1 cellular context compared by ENCODE assay signal in the genomic region with DNA sequence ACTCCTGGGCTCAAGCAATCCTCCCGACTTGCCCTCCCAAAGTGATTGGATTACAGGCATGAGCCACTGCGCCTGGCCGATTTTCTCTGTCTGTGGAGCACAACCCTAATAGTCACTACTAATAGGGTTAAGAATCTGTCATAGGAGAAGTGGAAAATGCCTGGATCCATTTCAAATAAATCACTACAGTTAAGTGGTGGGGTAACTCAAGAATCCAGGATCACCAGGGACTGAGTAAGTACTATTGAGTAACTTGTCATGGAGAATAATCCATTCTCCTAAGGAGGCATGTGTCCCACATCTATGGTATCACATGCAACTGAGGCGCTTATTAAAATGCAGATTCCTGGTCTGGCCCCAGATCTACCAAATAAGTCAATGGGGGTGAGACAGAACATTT.
TF ChIP-seq lines count a peak whose summit lies in the region.

No MANE protein-coding gene starts in this region.

TF ChIP-seq in GM23338, 12 proteins besides CTCF, POLR2A, EP300 and RAD21:
- TF ChIP-seq, protein P1, sequence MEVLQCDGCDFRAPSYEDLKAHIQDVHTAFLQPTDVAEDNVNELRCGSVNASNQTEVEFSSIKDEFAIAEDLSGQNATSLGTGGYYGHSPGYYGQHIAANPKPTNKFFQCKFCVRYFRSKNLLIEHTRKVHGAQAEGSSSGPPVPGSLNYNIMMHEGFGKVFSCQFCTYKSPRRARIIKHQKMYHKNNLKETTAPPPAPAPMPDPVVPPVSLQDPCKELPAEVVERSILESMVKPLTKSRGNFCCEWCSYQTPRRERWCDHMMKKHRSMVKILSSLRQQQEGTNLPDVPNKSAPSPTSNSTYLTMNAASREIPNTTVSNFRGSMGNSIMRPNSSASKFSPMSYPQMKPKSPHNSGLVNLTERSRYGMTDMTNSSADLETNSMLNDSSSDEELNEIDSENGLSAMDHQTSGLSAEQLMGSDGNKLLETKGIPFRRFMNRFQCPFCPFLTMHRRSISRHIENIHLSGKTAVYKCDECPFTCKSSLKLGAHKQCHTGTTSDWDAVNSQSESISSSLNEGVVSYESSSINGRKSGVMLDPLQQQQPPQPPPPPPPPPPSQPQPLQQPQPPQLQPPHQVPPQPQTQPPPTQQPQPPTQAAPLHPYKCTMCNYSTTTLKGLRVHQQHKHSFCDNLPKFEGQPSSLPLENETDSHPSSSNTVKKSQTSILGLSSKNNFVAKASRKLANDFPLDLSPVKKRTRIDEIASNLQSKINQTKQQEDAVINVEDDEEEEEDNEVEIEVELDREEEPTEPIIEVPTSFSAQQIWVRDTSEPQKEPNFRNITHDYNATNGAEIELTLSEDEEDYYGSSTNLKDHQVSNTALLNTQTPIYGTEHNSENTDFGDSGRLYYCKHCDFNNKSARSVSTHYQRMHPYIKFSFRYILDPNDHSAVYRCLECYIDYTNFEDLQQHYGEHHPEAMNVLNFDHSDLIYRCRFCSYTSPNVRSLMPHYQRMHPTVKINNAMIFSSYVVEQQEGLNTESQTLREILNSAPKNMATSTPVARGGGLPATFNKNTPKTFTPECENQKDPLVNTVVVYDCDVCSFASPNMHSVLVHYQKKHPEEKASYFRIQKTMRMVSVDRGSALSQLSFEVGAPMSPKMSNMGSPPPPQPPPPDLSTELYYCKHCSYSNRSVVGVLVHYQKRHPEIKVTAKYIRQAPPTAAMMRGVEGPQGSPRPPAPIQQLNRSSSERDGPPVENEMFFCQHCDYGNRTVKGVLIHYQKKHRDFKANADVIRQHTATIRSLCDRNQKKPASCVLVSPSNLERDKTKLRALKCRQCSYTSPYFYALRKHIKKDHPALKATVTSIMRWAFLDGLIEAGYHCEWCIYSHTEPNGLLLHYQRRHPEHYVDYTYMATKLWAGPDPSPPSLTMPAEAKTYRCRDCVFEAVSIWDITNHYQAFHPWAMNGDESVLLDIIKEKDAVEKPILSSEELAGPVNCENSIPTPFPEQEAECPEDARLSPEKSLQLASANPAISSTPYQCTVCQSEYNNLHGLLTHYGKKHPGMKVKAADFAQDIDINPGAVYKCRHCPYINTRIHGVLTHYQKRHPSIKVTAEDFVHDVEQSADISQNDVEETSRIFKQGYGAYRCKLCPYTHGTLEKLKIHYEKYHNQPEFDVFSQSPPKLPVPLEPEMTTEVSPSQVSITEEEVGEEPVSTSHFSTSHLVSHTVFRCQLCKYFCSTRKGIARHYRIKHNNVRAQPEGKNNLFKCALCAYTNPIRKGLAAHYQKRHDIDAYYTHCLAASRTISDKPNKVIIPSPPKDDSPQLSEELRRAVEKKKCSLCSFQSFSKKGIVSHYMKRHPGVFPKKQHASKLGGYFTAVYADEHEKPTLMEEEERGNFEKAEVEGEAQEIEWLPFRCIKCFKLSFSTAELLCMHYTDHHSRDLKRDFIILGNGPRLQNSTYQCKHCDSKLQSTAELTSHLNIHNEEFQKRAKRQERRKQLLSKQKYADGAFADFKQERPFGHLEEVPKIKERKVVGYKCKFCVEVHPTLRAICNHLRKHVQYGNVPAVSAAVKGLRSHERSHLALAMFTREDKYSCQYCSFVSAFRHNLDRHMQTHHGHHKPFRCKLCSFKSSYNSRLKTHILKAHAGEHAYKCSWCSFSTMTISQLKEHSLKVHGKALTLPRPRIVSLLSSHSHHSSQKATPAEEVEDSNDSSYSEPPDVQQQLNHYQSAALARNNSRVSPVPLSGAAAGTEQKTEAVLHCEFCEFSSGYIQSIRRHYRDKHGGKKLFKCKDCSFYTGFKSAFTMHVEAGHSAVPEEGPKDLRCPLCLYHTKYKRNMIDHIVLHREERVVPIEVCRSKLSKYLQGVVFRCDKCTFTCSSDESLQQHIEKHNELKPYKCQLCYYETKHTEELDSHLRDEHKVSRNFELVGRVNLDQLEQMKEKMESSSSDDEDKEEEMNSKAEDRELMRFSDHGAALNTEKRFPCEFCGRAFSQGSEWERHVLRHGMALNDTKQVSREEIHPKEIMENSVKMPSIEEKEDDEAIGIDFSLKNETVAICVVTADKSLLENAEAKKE (CRISPR knock-in tag; IDR thresholded peaks at IDR 0.05): no peak
- TF ChIP-seq EZH2 (IDR thresholded peaks at IDR 0.05; ENCODE audit: low read depth, unreplicated experiment) (no peak), ZNF331 (CRISPR knock-in tag; IDR thresholded peaks at IDR 0.05; ENCODE audit: low read depth) (no peak), STAT1 (IDR thresholded peaks at IDR 0.05; ENCODE audit: unreplicated experiment) (no peak), JUNB (IDR thresholded peaks at IDR 0.05; ENCODE audit: unreplicated experiment) (no peak), NANOG (IDR thresholded peaks at IDR 0.05; ENCODE audit: borderline replicate concordance) (no peak), ZNF114 (CRISPR knock-in tag; IDR thresholded peaks at IDR 0.05) (no peak), POLR2AphosphoS5 (IDR thresholded peaks at IDR 0.05; ENCODE audit: low read depth) (no peak), EZH2phosphoT487 (IDR thresholded peaks at IDR 0.05; ENCODE audit: unreplicated experiment) (no peak), CREB1 (CRISPR knock-in tag; IDR thresholded peaks at IDR 0.05; ENCODE audit: low read depth) (no peak)
- TF ChIP-seq, protein P2, sequence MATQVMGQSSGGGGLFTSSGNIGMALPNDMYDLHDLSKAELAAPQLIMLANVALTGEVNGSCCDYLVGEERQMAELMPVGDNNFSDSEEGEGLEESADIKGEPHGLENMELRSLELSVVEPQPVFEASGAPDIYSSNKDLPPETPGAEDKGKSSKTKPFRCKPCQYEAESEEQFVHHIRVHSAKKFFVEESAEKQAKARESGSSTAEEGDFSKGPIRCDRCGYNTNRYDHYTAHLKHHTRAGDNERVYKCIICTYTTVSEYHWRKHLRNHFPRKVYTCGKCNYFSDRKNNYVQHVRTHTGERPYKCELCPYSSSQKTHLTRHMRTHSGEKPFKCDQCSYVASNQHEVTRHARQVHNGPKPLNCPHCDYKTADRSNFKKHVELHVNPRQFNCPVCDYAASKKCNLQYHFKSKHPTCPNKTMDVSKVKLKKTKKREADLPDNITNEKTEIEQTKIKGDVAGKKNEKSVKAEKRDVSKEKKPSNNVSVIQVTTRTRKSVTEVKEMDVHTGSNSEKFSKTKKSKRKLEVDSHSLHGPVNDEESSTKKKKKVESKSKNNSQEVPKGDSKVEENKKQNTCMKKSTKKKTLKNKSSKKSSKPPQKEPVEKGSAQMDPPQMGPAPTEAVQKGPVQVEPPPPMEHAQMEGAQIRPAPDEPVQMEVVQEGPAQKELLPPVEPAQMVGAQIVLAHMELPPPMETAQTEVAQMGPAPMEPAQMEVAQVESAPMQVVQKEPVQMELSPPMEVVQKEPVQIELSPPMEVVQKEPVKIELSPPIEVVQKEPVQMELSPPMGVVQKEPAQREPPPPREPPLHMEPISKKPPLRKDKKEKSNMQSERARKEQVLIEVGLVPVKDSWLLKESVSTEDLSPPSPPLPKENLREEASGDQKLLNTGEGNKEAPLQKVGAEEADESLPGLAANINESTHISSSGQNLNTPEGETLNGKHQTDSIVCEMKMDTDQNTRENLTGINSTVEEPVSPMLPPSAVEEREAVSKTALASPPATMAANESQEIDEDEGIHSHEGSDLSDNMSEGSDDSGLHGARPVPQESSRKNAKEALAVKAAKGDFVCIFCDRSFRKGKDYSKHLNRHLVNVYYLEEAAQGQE (IDR thresholded peaks at IDR 0.05; ENCODE audit: unreplicated experiment): no peak
- TF ChIP-seq, protein P3, sequence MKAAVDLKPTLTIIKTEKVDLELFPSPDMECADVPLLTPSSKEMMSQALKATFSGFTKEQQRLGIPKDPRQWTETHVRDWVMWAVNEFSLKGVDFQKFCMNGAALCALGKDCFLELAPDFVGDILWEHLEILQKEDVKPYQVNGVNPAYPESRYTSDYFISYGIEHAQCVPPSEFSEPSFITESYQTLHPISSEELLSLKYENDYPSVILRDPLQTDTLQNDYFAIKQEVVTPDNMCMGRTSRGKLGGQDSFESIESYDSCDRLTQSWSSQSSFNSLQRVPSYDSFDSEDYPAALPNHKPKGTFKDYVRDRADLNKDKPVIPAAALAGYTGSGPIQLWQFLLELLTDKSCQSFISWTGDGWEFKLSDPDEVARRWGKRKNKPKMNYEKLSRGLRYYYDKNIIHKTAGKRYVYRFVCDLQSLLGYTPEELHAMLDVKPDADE (IDR thresholded peaks at IDR 0.05): no peak
